Comparison of ENCODE assay signal across 21 cellular contexts in the genomic region with DNA sequence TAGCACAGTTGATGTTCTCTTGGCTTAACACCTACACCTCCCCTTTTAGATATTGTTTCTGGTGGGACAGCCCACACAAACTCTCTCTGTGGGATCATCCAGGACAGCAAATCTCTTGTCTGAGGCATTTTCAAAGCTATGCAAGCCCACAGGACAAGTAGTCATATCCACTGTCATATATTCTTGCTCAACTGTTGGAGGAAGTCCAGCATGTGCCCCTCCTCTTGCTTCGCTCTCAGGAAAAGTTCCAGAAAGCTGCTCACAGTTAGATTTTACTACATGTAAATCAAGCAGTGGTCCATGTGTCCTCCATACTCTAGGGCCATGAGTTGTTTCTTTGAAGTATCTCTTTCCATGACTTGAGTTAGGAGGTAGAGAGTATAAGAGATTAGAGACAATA.
"Had no signal": no experiment of that assay in that cellular context is flagged by ENCODE, and none has a peak within 500 bp of the region (broad histone marks: within the 10 kb centered on the region; RNA-seq: fewer than 3 reads in every experiment).

No MANE protein-coding gene starts in this region.

- H3K4me3 Mint-ChIP-seq: activated B cell treated with CpG ODN at 0.5 μM for 24 hours; activated naive CD8-positive, alpha-beta T cell treated with anti-CD3 and anti-CD28 coated beads for 36 hours; activated T-cell treated with anti-CD3 and anti-CD28 coated beads, Interleukin-2, amount 50 U/mL, for 72 hours; brain; nephron progenitor cell had no signal

- H3K27ac Mint-ChIP-seq: activated B cell treated with CpG ODN at 0.5 μM for 24 hours; activated naive CD8-positive, alpha-beta T cell treated with anti-CD3 and anti-CD28 coated beads for 36 hours; activated T-cell treated with anti-CD3 and anti-CD28 coated beads, Interleukin-2, amount 50 U/mL, for 72 hours; brain; nephron progenitor cell; progenitor cell of endocrine pancreas had no signal

- H3K36me3 ChIP-seq: esophagus muscularis mucosa, gastrocnemius medialis, heart left ventricle, left lung, tibial artery had no signal

- H3K4me1 ChIP-seq: esophagus muscularis mucosa, gastrocnemius medialis, heart left ventricle, left lung, tibial artery had no signal

- H3K4me3 ChIP-seq: esophagus muscularis mucosa, gastrocnemius medialis, heart left ventricle, left lung, SK-N-MC, tibial artery had no signal

- H3K9me3 Mint-ChIP-seq: activated B cell treated with CpG ODN at 0.5 μM for 24 hours, nephron progenitor cell had no signal

- H3K27me3 Mint-ChIP-seq: activated B cell treated with CpG ODN at 0.5 μM for 24 hours; activated naive CD8-positive, alpha-beta T cell treated with anti-CD3 and anti-CD28 coated beads for 36 hours; progenitor cell of endocrine pancreas had no signal

- H3K27ac ChIP-seq: esophagus muscularis mucosa, gastrocnemius medialis, heart left ventricle, left lung, SK-N-MC, tibial artery had no signal

- H3K36me3 Mint-ChIP-seq: brain had no signal

- H3K4me1 Mint-ChIP-seq: activated B cell treated with CpG ODN at 0.5 μM for 24 hours, nephron progenitor cell had no signal

- DNase-seq: activated B cell treated with CpG ODN at 0.5 μM for 24 hours; activated CD4-positive, alpha-beta T cell treated with anti-CD3 and anti-CD28 coated beads for 48 hours; activated CD8-positive, alpha-beta memory T cell treated with anti-CD3 and anti-CD28 coated beads, Interleukin-2, amount 50 U/mL, for 4 hours; activated gamma-delta T cell; activated naive CD8-positive, alpha-beta T cell treated with anti-CD3 and anti-CD28 coated beads for 36 hours; activated T-cell treated with anti-CD3 and anti-CD28 coated beads, Interleukin-2, amount 50 U/mL, for 72 hours; cortex of kidney; effector CD4-positive, alpha-beta T cell; gastrocnemius medialis; heart left ventricle; left lung; midbrain; nephron progenitor cell; stimulated activated CD4-positive, alpha-beta T cell treated with anti-CD3 and anti-CD28 coated beads, Interleukin-2, amount 100 ng/mL, for 24 hours; stimulated activated naive CD4-positive, alpha-beta T cell treated with Interleukin-2 at 50 U/mL for 16 hours; substantia nigra; tibial artery had no signal

- ATAC-seq: activated T-cell treated with anti-CD3 and anti-CD28 coated beads, Interleukin-2, amount 50 U/mL, for 72 hours; gastrocnemius medialis; heart left ventricle; left lung had no signal

- H3K27me3 ChIP-seq: esophagus muscularis mucosa, gastrocnemius medialis, heart left ventricle, left lung, tibial artery had no signal

- H3K9me3 ChIP-seq: esophagus muscularis mucosa, gastrocnemius medialis, left lung, tibial artery had no signal
